ENCODE assay signal across 25 cellular contexts in the genomic region with DNA sequence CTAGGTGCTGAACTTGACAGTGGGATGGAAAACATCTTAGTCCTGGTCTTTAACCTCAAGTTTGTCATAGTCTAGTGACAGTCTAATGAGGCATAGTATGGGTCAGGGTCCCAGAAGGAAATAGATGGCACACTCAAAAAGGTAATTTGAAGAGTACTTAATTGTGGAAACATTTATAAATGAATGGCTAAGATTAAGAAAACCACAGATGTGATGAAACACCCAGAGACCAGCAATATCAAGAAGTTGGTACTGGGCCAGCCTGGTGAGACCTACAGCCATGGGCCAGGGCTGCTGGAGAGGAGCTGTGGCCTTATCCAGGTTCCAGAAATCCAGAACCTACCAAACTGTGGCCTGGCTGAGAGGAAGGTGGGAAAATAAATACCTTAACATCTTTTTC.
"Had no signal": no experiment of that assay in that cellular context is flagged by ENCODE, and none has a peak within 500 bp of the region (broad histone marks: within the 10 kb centered on the region; RNA-seq: fewer than 3 reads in every experiment).

No MANE protein-coding gene starts in this region.

- H3K4me3 Mint-ChIP-seq: activated naive CD4-positive, alpha-beta T cell treated with anti-CD3 and anti-CD28 coated beads, Interleukin-2, amount 10 ng/mL, durations not matched to agents 7 days and 5 days; activated naive CD8-positive, alpha-beta T cell treated with anti-CD3 and anti-CD28 coated beads, Interleukin-2, amount 50 U/mL, for 24 hours; nephron had no signal

- H3K4me1 ChIP-seq: esophagus muscularis mucosa, left lung, tibial artery had no signal

- H3K27me3 ChIP-seq: brain microvascular endothelial cell, esophagus muscularis mucosa, hepatocyte, left lung, tibial artery had no signal

- H3K27ac Mint-ChIP-seq: activated naive CD4-positive, alpha-beta T cell treated with anti-CD3 and anti-CD28 coated beads, Interleukin-2, amount 10 ng/mL, durations not matched to agents 7 days and 5 days; activated naive CD8-positive, alpha-beta T cell treated with anti-CD3 and anti-CD28 coated beads, Interleukin-2, amount 50 U/mL, for 24 hours; nephron had no signal

- H3K27me3 Mint-ChIP-seq: activated naive CD8-positive, alpha-beta T cell treated with anti-CD3 and anti-CD28 coated beads, Interleukin-2, amount 50 U/mL, for 24 hours had no signal

- H3K9me3 ChIP-seq: esophagus muscularis mucosa, left lung, tibial artery had no signal

- DNase-seq: activated CD4-positive, alpha-beta T cell treated with anti-CD3 and anti-CD28 coated beads, Interleukin-2, amount 50 U/mL, for 1 hour; activated CD8-positive, alpha-beta memory T cell treated with anti-CD3 and anti-CD28 coated beads, Interleukin-2, amount 50 U/mL, for 4 hours; activated effector memory CD4-positive, alpha-beta T cell treated with Interleukin-2 at 50 U/mL for 16 hours; activated naive CD4-positive, alpha-beta T cell treated with anti-CD3 and anti-CD28 coated beads, Interleukin-2, amount 10 ng/mL, durations not matched to agents 7 days and 5 days; activated naive CD8-positive, alpha-beta T cell treated with anti-CD3 and anti-CD28 coated beads, Interleukin-2, amount 50 U/mL, for 24 hours; activated T-cell treated with anti-CD3 and anti-CD28 coated beads, Interleukin-2, amount 50 U/mL, for 48 hours; aorta; brain microvascular endothelial cell; cortex of kidney; effector CD4-positive, alpha-beta T cell; foreskin fibroblast; islet precursor cell; left lung; midbrain; occipital lobe; posterior cingulate gyrus; stimulated activated CD4-positive, alpha-beta T cell treated with anti-CD3 and anti-CD28 coated beads, Interleukin-12 subunit alpha, Interleukin-12 subunit beta, amount 100 ng/mL, for 4 hours; stimulated activated CD4-positive, alpha-beta T cell treated with anti-CD3 and anti-CD28 coated beads, Interleukin-1b, Interleukin-23, amount 100 ng/mL, for 48 hours; stimulated activated CD8-positive, alpha-beta memory T cell treated with anti-CD3 and anti-CD28 coated beads, Interleukin-4, amount 100 ng/mL, for 48 hours; stimulated activated naive CD4-positive, alpha-beta T cell; tibial artery had no signal

- ATAC-seq: activated CD4-positive, CD25-positive, alpha-beta regulatory T cell treated with anti-CD3 and anti-CD28 coated beads, Interleukin-2, amount 50 U/mL, for 24 hours; activated naive CD8-positive, alpha-beta T cell treated with anti-CD3 and anti-CD28 coated beads, Interleukin-2, amount 50 U/mL, for 24 hours; left lung had no signal

- H3K36me3 Mint-ChIP-seq: activated naive CD4-positive, alpha-beta T cell treated with anti-CD3 and anti-CD28 coated beads, Interleukin-2, amount 10 ng/mL, durations not matched to agents 7 days and 5 days had no signal

- H3K4me3 ChIP-seq: esophagus muscularis mucosa, hepatocyte, left lung, tibial artery had no signal

- H3K36me3 ChIP-seq: brain microvascular endothelial cell, esophagus muscularis mucosa, left lung, tibial artery had no signal

- H3K4me1 Mint-ChIP-seq: activated naive CD4-positive, alpha-beta T cell treated with anti-CD3 and anti-CD28 coated beads, Interleukin-2, amount 10 ng/mL, durations not matched to agents 7 days and 5 days; activated naive CD8-positive, alpha-beta T cell treated with anti-CD3 and anti-CD28 coated beads, Interleukin-2, amount 50 U/mL, for 24 hours; nephron had no signal

- H3K9me3 Mint-ChIP-seq: activated naive CD4-positive, alpha-beta T cell treated with anti-CD3 and anti-CD28 coated beads, Interleukin-2, amount 10 ng/mL, durations not matched to agents 7 days and 5 days; activated naive CD8-positive, alpha-beta T cell treated with anti-CD3 and anti-CD28 coated beads, Interleukin-2, amount 50 U/mL, for 24 hours; nephron had no signal
